8 cellular contexts compared by ENCODE assay signal in genomic region chr2:56009758-56010534, GRCh38.
A peak's percentile ranks its signal among the peaks of the same experiment; 100 is the strongest.
DNase-seq lines count a peak whose midpoint lies in the region; ATAC-seq and TF ChIP-seq lines count a peak whose summit lies in the region.

No MANE protein-coding gene starts in this region.

- TF ChIP-seq CTCF in breast epithelium (IDR thresholded peaks at IDR 0.05) (peak in 2 of 3 donors; percentile 50 to 53), nephron progenitor cell (IDR thresholded peaks at IDR 0.05) (peak; percentile 68), mucosa of descending colon (IDR thresholded peaks at IDR 0.05) (no peak)

- H3K9me3 Mint-ChIP-seq in nephron progenitor cell, result no peaks in the 10 kb centered on the region

- H3K27me3 Mint-ChIP-seq in nephron progenitor cell (ENCODE audit: low read depth, poor library complexity), result no peaks in the 10 kb centered on the region

- H3K4me1 Mint-ChIP-seq in nephron progenitor cell, result peaks cover 17% of the 10 kb centered on the region

- H3K4me3 ChIP-seq in breast epithelium, result no peak overlapping the region
- H3K4me3 ChIP-seq in mucosa of descending colon, result no peak overlapping the region

- H3K27ac ChIP-seq in breast epithelium, result no peak overlapping the region

- TF ChIP-seq POLR2A in breast epithelium (IDR thresholded peaks at IDR 0.05), result no peak

- no peaks in the 10 kb centered on the region for H3K27me3 ChIP-seq in breast epithelium

- intact Hi-C loops in breast epithelium (cut with DNase I; ENCODE audit: low total_unique reads) (no loop called here), mucosa of descending colon (cut with DNase I, micrococcal nuclease) (no loop called here)

- H3K27ac Mint-ChIP-seq in nephron progenitor cell, result no peak overlapping the region

- H3K4me1 ChIP-seq in breast epithelium (no peaks in the 10 kb centered on the region), mucosa of descending colon (ENCODE audit: low read depth) (no peaks in the 10 kb centered on the region)

- no peaks in the 10 kb centered on the region for H3K36me3 ChIP-seq in breast epithelium
- no peaks in the 10 kb centered on the region for H3K36me3 ChIP-seq in mucosa of descending colon (ENCODE audit: low read depth)

- H3K4me3 Mint-ChIP-seq in nephron progenitor cell, result no peak overlapping the region

- DNase-seq in NCI-H1436 (lab: John Stamatoyannopoulos, UW) (peak; percentile 57), NCI-H1436 treated with DMSO at 0.1 percent for 48 hours (lab: John Stamatoyannopoulos, UW) (no peak), NCI-H2196 (lab: John Stamatoyannopoulos, UW; ENCODE audit: unreplicated experiment) (peak; percentile 1), breast epithelium (ENCODE audit: low spot score in 2 of 2) (no peak), nephron progenitor cell (no peak), OCI-M2 (lab: John Stamatoyannopoulos, UW; ENCODE audit: unreplicated experiment) (no peak), mucosa of descending colon (no peak)

- H3K36me3 Mint-ChIP-seq in nephron progenitor cell (ENCODE audit: low read depth), result no peaks in the 10 kb centered on the region

- ATAC-seq in mucosa of descending colon, result no peak
- ATAC-seq in HG02623 (IDR thresholded peaks at IDR 0.05; ENCODE audit: unreplicated experiment), result no peak

- H3K9me3 ChIP-seq in breast epithelium, result no peaks in the 10 kb centered on the region
- no peaks in the 10 kb centered on the region for H3K9me3 ChIP-seq in mucosa of descending colon

Comparison
In these comparisons a context has a peak if more than half of its experiments do, and no peak if none do; other contexts are left out.
1. DNase-seq: peak in NCI-H1436 (single experiment) and NCI-H2196 (single experiment); none in NCI-H1436 treated with DMSO at 0.1 percent for 48 hours (single experiment), breast epithelium (0 of 2), nephron progenitor cell (single experiment), OCI-M2 (single experiment) and mucosa of descending colon (0 of 3).